In the genomic region with DNA sequence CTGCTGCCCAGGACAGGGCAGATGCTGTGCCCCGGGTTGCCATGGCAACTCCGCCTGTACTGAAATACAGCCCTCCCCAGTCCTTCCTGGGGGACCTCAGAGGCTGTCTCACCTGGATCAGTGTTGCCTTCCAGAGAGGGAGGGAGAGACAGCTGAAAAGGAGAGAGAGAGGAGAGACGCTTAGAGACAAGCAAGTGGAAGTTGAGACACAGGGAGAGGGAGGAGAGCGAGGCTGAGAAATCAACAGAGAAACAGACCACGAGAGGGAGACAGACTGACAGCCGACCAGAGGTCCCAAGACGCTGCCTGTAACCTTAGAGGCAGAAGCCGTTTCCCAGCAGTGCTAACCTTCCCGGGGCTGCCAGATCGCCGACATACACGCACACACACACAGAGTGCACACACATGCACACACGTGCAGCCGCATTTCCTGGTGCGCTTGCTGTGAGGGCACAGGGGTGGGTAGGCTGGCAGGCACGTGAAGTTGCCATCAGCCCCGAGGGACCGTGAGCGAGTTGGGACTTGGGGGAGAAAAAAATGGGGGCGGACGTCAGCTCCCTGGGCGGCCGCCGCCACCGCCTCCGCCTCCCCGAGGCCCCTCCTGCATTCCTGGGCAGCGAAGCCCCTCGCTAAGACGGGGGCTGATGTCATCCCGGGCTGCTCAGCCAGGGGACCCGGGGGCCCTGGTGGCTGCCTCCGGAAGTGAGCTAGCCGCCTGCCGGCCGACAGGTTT, we compare ENCODE assay signal across 8 cellular contexts.
DNase-seq lines count a peak whose midpoint lies in the region; ATAC-seq, FAIRE-seq and TF ChIP-seq lines count a peak whose summit lies in the region.

No MANE protein-coding gene starts in this region.

- H3K27me3 ChIP-seq in keratinocyte (ENCODE audit: control insufficient read depth, extremely low read depth, insufficient read depth, low read length): no peaks in the 10 kb centered on the region

- POLR2A ChIA-PET in AG04449 (lab: Yijun Ruan, JAX): no interaction called here

- peak; percentile 95 for FAIRE-seq in keratinocyte (lab: Jason Lieb, UNC)

- H3K36me3 ChIP-seq in keratinocyte (ENCODE audit: control insufficient read depth in 2 of 2, extremely low read depth in 1 of 2, insufficient read depth in 2 of 2, low read length in 2 of 2): peaks cover 0 to 3% of the 10 kb centered on the region in 2 experiments

- peak overlapping the region; percentile 60 for H3K4me3 ChIP-seq in AG04449 (ENCODE audit: low read depth, low read length)
- H3K4me3 ChIP-seq in keratinocyte (ENCODE audit: control insufficient read depth in 2 of 3, extremely low read depth in 1 of 3, insufficient read depth in 2 of 3, low read depth in 1 of 3, low read length in 3 of 3): peak overlapping the region; percentile 34 to 74 (median 47)

- ATAC-seq in GM19324 (IDR thresholded peaks at IDR 0.05; ENCODE audit: low FRiP score, unreplicated experiment) (peak; percentile 60), HG03039 (IDR thresholded peaks at IDR 0.05; ENCODE audit: unreplicated experiment) (no peak)
- peak; percentile 78 for ATAC-seq in central memory CD8-positive, alpha-beta T cell (replicated peaks; ENCODE audit: extremely low read depth, poor library complexity, severe bottlenecking)

- H3K9me3 Mint-ChIP-seq in central memory CD8-positive, alpha-beta T cell: no peaks in the 10 kb centered on the region

- H3K4me3 Mint-ChIP-seq in central memory CD8-positive, alpha-beta T cell: peak overlapping the region; percentile 79

- H3K27me3 Mint-ChIP-seq in central memory CD8-positive, alpha-beta T cell: no peaks in the 10 kb centered on the region

- peaks cover 19% of the 10 kb centered on the region for H3K4me1 Mint-ChIP-seq in central memory CD8-positive, alpha-beta T cell

- H4K20me1 ChIP-seq in keratinocyte (ENCODE audit: control insufficient read depth, extremely low read depth, insufficient read depth, low read length): no peaks in the 10 kb centered on the region

- H3K27ac Mint-ChIP-seq in central memory CD8-positive, alpha-beta T cell (ENCODE audit: low read depth): peak overlapping the region; percentile 85

- H3K79me2 ChIP-seq in keratinocyte (ENCODE audit: control insufficient read depth, insufficient read depth, low read length): no peaks in the 10 kb centered on the region

- H3K4me2 ChIP-seq in keratinocyte (ENCODE audit: control insufficient read depth, extremely low read depth, insufficient read depth, low read depth, low read length): peak overlapping the region; percentile 90

- H3K9ac ChIP-seq in keratinocyte (ENCODE audit: control insufficient read depth, extremely low read depth, insufficient read depth, low read length): peak overlapping the region; percentile 73

- H3K9me1 ChIP-seq in keratinocyte (ENCODE audit: control insufficient read depth, extremely low read depth, insufficient read depth, low read length): peaks cover 4% of the 10 kb centered on the region

- CTCF ChIA-PET in AG04449 (lab: Yijun Ruan, JAX): interaction anchor here (0.9 to 2.2 kb wide), 4 partner anchors 10 to 35 kb away, joined by 3 to 10 read pairs (median 3); no protein-coding TSS in a partner anchor

- peak; percentile 17 for DNase-seq in AG04449 (ENCODE audit: low read depth, low spot score)
- DNase-seq in NCI-H2196 treated with DMSO at 0.1 percent for 48 hours (lab: John Stamatoyannopoulos, UW; ENCODE audit: unreplicated experiment): peak; percentile 62
- DNase-seq in activated CD4-positive, CD25-positive, alpha-beta regulatory T cell treated with anti-CD3 and anti-CD28 coated beads, Interleukin-2, amount 50 U/mL, for 72 hours: peak; percentile 45
- DNase-seq in central memory CD8-positive, alpha-beta T cell (ENCODE audit: low spot score in 2 of 2): peak; percentile 22 to 38
- peak; percentile 45 for DNase-seq in keratinocyte (ENCODE audit: low read depth, low spot score)
- DNase-seq in stimulated activated CD4-positive, alpha-beta T cell treated with anti-CD3 and anti-CD28 coated beads, Interleukin-12 subunit alpha, Interleukin-12 subunit beta, amount 100 ng/mL, for 4 hours: peak; percentile 29

- H3K9me3 ChIP-seq in keratinocyte (ENCODE audit: control insufficient read depth, low read depth, low read length): no peaks in the 10 kb centered on the region

- H3K4me1 ChIP-seq in keratinocyte (ENCODE audit: control insufficient read depth, extremely low read depth, insufficient read depth, low read length): peaks cover 49% of the 10 kb centered on the region

- dilution Hi-C loops in keratinocyte (cut with MboI; ENCODE audit: extremely low pct_ligation_motif_present, low sequenced_read_pairs): no loop called here

- peak overlapping the region; percentile 87 for H3K27ac ChIP-seq in keratinocyte (ENCODE audit: control insufficient read depth, insufficient read depth, low read length)

- H2AFZ ChIP-seq in keratinocyte (ENCODE audit: control insufficient read depth, low read length): peak overlapping the region; percentile 67

- peak; percentile 68 for TF ChIP-seq CTCF in AG04449 (IDR thresholded peaks at IDR 0.05; ENCODE audit: insufficient read depth, low read length, missing control alignments)
- peak; percentile 63 to 81 (median 72) for TF ChIP-seq CTCF in keratinocyte (optimal IDR thresholded peaks at IDR 0.05 in 1 of 3, IDR thresholded peaks at IDR 0.05 in 1 of 3, conservative IDR thresholded peaks at IDR 0.05 in 1 of 3; ENCODE audit: extremely low read depth in 1 of 3, insufficient read depth in 2 of 3, low read length in 3 of 3)

- peaks cover 5% of the 10 kb centered on the region for H3K36me3 Mint-ChIP-seq in central memory CD8-positive, alpha-beta T cell (ENCODE audit: insufficient read depth)
